ENCODE assay signal across 12 cellular contexts in the genomic region with DNA sequence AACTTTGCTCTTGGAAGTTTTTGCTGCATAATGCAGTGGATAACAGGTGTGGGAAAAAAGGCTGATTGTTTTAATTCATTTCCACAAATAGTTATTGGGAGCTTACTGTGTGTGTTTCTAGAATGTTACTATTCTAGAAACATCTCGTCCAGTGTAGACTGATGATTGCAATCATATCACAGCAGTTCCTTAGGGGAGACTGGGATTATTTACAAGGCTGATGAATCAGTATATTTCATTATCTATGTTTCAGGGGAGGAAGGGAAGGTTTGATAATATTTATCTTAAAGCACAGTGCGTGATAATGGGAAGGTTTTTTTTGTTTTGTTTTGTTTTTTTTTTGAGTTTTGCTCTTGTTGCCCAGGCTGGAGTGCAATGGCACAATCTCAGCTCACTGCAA. TPM values are rescaled to one million over a fixed set of nuclear protein-coding genes. Genes with fewer than 3 reads are reported as not detected.
DNase-seq lines count a peak whose midpoint lies in the region; ATAC-seq and TF ChIP-seq lines count a peak whose summit lies in the region.
"Had no signal": no experiment of that assay in that cellular context is flagged by ENCODE, and none has a peak within 500 bp of the region (broad histone marks: within the 10 kb centered on the region; RNA-seq: fewer than 3 reads in every experiment).

No MANE protein-coding gene starts in this region.

- H3K4me1 ChIP-seq in HEK293 (ENCODE audit: control insufficient read depth, insufficient read depth, low read length) (no peaks in the 10 kb centered on the region), adipocyte (ENCODE audit: control insufficient read depth, insufficient read depth, low read length) (peaks cover 12% of the 10 kb centered on the region)

- TF ChIP-seq CTCF in HEK293 (tag by site-specific recombination; IDR thresholded peaks at IDR 0.05) (no peak), neural cell (IDR thresholded peaks at IDR 0.05; ENCODE audit: poor library complexity, severe bottlenecking) (no peak)

- H3K79me2 ChIP-seq in neural cell (replicated peaks; ENCODE audit: insufficient read depth, low read length), result peaks cover 13% of the 10 kb centered on the region

- CTCF ChIA-PET in HEK293 (lab: Yijun Ruan, JAX), result no interaction called here

- H3K4me3 ChIP-seq in HEK293 (ENCODE audit: low read depth, low read length) (no peak overlapping the region), adipocyte (ENCODE audit: low read length) (peak overlapping the region; percentile 92), neural cell (ENCODE audit: low read length) (peak overlapping the region; percentile 95)

- peaks cover 11% of the 10 kb centered on the region for H3K27me3 Mint-ChIP-seq in activated T-cell treated with anti-CD3 and anti-CD28 coated beads, Interleukin-2, amount 50 U/mL, for 72 hours (ENCODE audit: low read depth)

- no peak overlapping the region for H3K27ac ChIP-seq in HEK293 (ENCODE audit: extremely low read depth, low read depth, low read length)
- no peak overlapping the region for H3K27ac ChIP-seq in neural cell (ENCODE audit: low read length)

- no peak overlapping the region for H3K27ac Mint-ChIP-seq in activated T-cell treated with anti-CD3 and anti-CD28 coated beads, Interleukin-2, amount 50 U/mL, for 72 hours

- peak overlapping the region; percentile 46 to 79 for H3K4me3 Mint-ChIP-seq in activated T-cell treated with anti-CD3 and anti-CD28 coated beads, Interleukin-2, amount 50 U/mL, for 72 hours

- no peak for TF ChIP-seq RAD21 in neural cell (conservative IDR thresholded peaks at IDR 0.05)

- H4K20me1 ChIP-seq in neural cell (ENCODE audit: insufficient read depth), result no peaks in the 10 kb centered on the region

- H3K9me2 ChIP-seq in neural cell (ENCODE audit: insufficient read depth, low read length), result no peaks in the 10 kb centered on the region

- H3K4me2 ChIP-seq in neural cell (ENCODE audit: low read length), result no peak overlapping the region

- H3K9ac ChIP-seq in adipocyte (ENCODE audit: low read length) (no peak overlapping the region), neural cell (ENCODE audit: low read length) (no peak overlapping the region)

- H3K4me1 Mint-ChIP-seq in activated T-cell treated with anti-CD3 and anti-CD28 coated beads, Interleukin-2, amount 50 U/mL, for 72 hours (ENCODE audit: low read depth), result peaks cover 31% of the 10 kb centered on the region

- no peak for DNase-seq in activated T-cell treated with anti-CD3 and anti-CD28 coated beads, Interleukin-2, amount 50 U/mL, for 72 hours
- DNase-seq in activated T-cell treated with anti-CD3 and anti-CD28 coated beads, Interleukin-2, amount 50 U/mL, for 48 hours, result no peak
- DNase-seq in adipocyte (ENCODE audit: low read depth), result no peak
- DNase-seq in activated effector memory CD4-positive, alpha-beta T cell treated with Interleukin-2 at 50 U/mL for 16 hours, result no peak
- no peak for DNase-seq in kidney glomerular epithelial cell (lab: John Stamatoyannopoulos, UW)
- DNase-seq: activated gamma-delta T cell; islet precursor cell; RPMI8226; stimulated activated CD8-positive, alpha-beta memory T cell treated with anti-CD3 and anti-CD28 coated beads, Interleukin-4, amount 100 ng/mL, for 48 hours had no signal

- H3K9me3 Mint-ChIP-seq in activated T-cell treated with anti-CD3 and anti-CD28 coated beads, Interleukin-2, amount 50 U/mL, for 72 hours, result no peaks in the 10 kb centered on the region

- POLR2A ChIA-PET in HEK293 (lab: Yijun Ruan, JAX), result no interaction called here

- H3K36me3 Mint-ChIP-seq in activated T-cell treated with anti-CD3 and anti-CD28 coated beads, Interleukin-2, amount 50 U/mL, for 72 hours (ENCODE audit: insufficient read depth in 2 of 2), result peaks cover 4 to 6% of the 10 kb centered on the region in 2 donors

- H3K9me3 ChIP-seq in HEK293 (ENCODE audit: control insufficient read depth, insufficient read depth, low read depth, low read length) (no peaks in the 10 kb centered on the region), adipocyte (ENCODE audit: control insufficient read depth, low read length) (no peaks in the 10 kb centered on the region), neural cell (ENCODE audit: low read length) (no peaks in the 10 kb centered on the region)

- no peaks in the 10 kb centered on the region for H3K27me3 ChIP-seq in adipocyte (replicated peaks; ENCODE audit: control insufficient read depth, insufficient read depth, low read length)
- no peaks in the 10 kb centered on the region for H3K27me3 ChIP-seq in neural cell (ENCODE audit: insufficient read depth, low read depth, low read length)

- ATAC-seq in activated T-cell treated with anti-CD3 and anti-CD28 coated beads, Interleukin-2, amount 50 U/mL, for 72 hours (replicated peaks in 1 of 2), result no peak
- no peak for ATAC-seq in HG03378 (IDR thresholded peaks at IDR 0.05; ENCODE audit: unreplicated experiment)

- no peak for TF ChIP-seq EP300 in neural cell (conservative IDR thresholded peaks at IDR 0.05; ENCODE audit: poor library complexity, severe bottlenecking)

- H2AFZ ChIP-seq in neural cell (ENCODE audit: low read depth, low read length), result no peak overlapping the region

- no peaks in the 10 kb centered on the region for H3F3A ChIP-seq in neural cell (ENCODE audit: insufficient read depth, low read length, poor library complexity, severe bottlenecking)

- H3K36me3 ChIP-seq in HEK293 (ENCODE audit: control insufficient read depth in 2 of 2, insufficient read depth in 1 of 2, low read length in 2 of 2) (peaks cover 0 to 8% of the 10 kb centered on the region in 2 experiments; a peak in 1 of 3 replicates), adipocyte (ENCODE audit: control insufficient read depth, insufficient read depth, low read length, severe bottlenecking) (no peaks in the 10 kb centered on the region), neural cell (ENCODE audit: insufficient read depth, low read length) (no peaks in the 10 kb centered on the region)

TF ChIP-seq in HEK293, 187 proteins besides CTCF, POLR2A, EP300 and RAD21:
- TF ChIP-seq ZNF660 (tag by site-specific recombination; IDR thresholded peaks at IDR 0.05) (peak; percentile 56), ZNF707 (tag by site-specific recombination; IDR thresholded peaks at IDR 0.05) (no peak)
TF ChIP-seq in HEK293: peak in this region for 1.

TF ChIP-seq in neural cell, 6 proteins besides CTCF, POLR2A, EP300 and RAD21:
- TF ChIP-seq REST (IDR thresholded peaks at IDR 0.05; ENCODE audit: borderline replicate concordance), result no peak
- TF ChIP-seq EZH2 (IDR thresholded peaks at IDR 0.05; ENCODE audit: borderline replicate concordance, insufficient read depth, low read length, poor library complexity, severe bottlenecking), result no peak
- no peak for TF ChIP-seq TAF1 (IDR thresholded peaks at IDR 0.05; ENCODE audit: low read depth)
- TF ChIP-seq SMC3 (conservative IDR thresholded peaks at IDR 0.05; ENCODE audit: poor library complexity), result no peak
- TF ChIP-seq POLR2AphosphoS5 (IDR thresholded peaks at IDR 0.05), result no peak
- no peak for TF ChIP-seq MXI1 (conservative IDR thresholded peaks at IDR 0.05; ENCODE audit: poor library complexity, severe bottlenecking)

RNA-seq across cellular contexts. Expression of gene USP13, which starts 2.4 kb away (rescaled TPM):
- 10 to 100 TPM in 1 of 2 donors, 1 to 10 TPM in 1; 8.1 to 12.4 TPM for total RNA-seq in activated T-cell treated with anti-CD3 and anti-CD28 coated beads, Interleukin-2, amount 50 U/mL, for 72 hours
- 3.5 and 3.8 TPM in 2 replicates for polyA plus RNA-seq in neural cell
- 12.4 and 14.5 TPM in 2 replicates for polyA minus RNA-seq in neural cell

RNA-seq across cellular contexts. Expression of gene NDUFB5, which starts 50.6 kb away (rescaled TPM):
- total RNA-seq in activated T-cell treated with anti-CD3 and anti-CD28 coated beads, Interleukin-2, amount 50 U/mL, for 72 hours, result 100 to 1,000 TPM; 114 to 133 TPM
- 272 and 275 TPM in 2 replicates for polyA plus RNA-seq in neural cell
- polyA minus RNA-seq in neural cell, result 87.2 and 92.3 TPM in 2 replicates

RNA-seq across cellular contexts. Expression of gene MRPL47, which starts 50.8 kb away (rescaled TPM):
- total RNA-seq in activated T-cell treated with anti-CD3 and anti-CD28 coated beads, Interleukin-2, amount 50 U/mL, for 72 hours, result 10 to 100 TPM; 39.7 to 47.2 TPM
- 80.6 and 91.1 TPM in 2 replicates for polyA plus RNA-seq in neural cell
- 45.8 and 47.1 TPM in 2 replicates for polyA minus RNA-seq in neural cell
